Comparison of ENCODE assay signal across 34 cellular contexts in genomic region chrX:44484607-44485146, GRCh38.
"Had no signal": no experiment of that assay in that cellular context is flagged by ENCODE, and none has a peak within 500 bp of the region (broad histone marks: within the 10 kb centered on the region; RNA-seq: fewer than 3 reads in every experiment).

No MANE protein-coding gene starts in this region.

- H3K4me1 Mint-ChIP-seq: activated CD4-positive, alpha-beta T cell treated with anti-CD3 and anti-CD28 coated beads for 36 hours; activated CD4-positive, alpha-beta T cell treated with anti-CD3 and anti-CD28 coated beads, Interleukin-2, amount 10 ng/mL, durations not matched to agents 24 days and 14 days; activated CD8-positive, alpha-beta memory T cell treated with anti-CD3 and anti-CD28 coated beads, Interleukin-2, amount 10 ng/mL, durations not matched to agents 7 days and 5 days; activated naive CD4-positive, alpha-beta T cell treated with anti-CD3 and anti-CD28 coated beads, Interleukin-2, amount 50 U/mL, for 24 hours; activated naive CD8-positive, alpha-beta T cell treated with anti-CD3 and anti-CD28 coated beads for 36 hours; activated naive CD8-positive, alpha-beta T cell treated with anti-CD3 and anti-CD28 coated beads, Interleukin-2, amount 50 U/mL, for 24 hours; brain; T-helper 17 cell had no signal

- H3K4me3 ChIP-seq: adrenal gland, ascending aorta, breast epithelium, cardiac muscle cell, colonic mucosa, esophagus squamous epithelium, gastroesophageal sphincter, heart right ventricle, hepatocyte had no signal

- H3K9me3 ChIP-seq: adrenal gland, ascending aorta, breast epithelium, colonic mucosa, esophagus squamous epithelium, gastroesophageal sphincter, heart right ventricle had no signal

- H3K36me3 Mint-ChIP-seq: activated CD4-positive, alpha-beta memory T cell treated with anti-CD3 and anti-CD28 coated beads for 36 hours; activated CD8-positive, alpha-beta memory T cell treated with anti-CD3 and anti-CD28 coated beads, Interleukin-2, amount 10 ng/mL, durations not matched to agents 7 days and 5 days; activated naive CD4-positive, alpha-beta T cell treated with anti-CD3 and anti-CD28 coated beads, Interleukin-2, amount 50 U/mL, for 24 hours; activated naive CD8-positive, alpha-beta T cell treated with anti-CD3 and anti-CD28 coated beads for 36 hours; brain had no signal

- H3K27ac ChIP-seq: adrenal gland, ascending aorta, breast epithelium, cardiac muscle cell, colonic mucosa, esophagus squamous epithelium, gastroesophageal sphincter, heart right ventricle, hepatocyte had no signal

- H3K4me3 Mint-ChIP-seq: activated CD4-positive, alpha-beta memory T cell treated with anti-CD3 and anti-CD28 coated beads for 36 hours; activated CD4-positive, alpha-beta T cell treated with anti-CD3 and anti-CD28 coated beads for 36 hours; activated CD4-positive, alpha-beta T cell treated with anti-CD3 and anti-CD28 coated beads, Interleukin-2, amount 10 ng/mL, durations not matched to agents 24 days and 14 days; activated CD8-positive, alpha-beta memory T cell treated with anti-CD3 and anti-CD28 coated beads, Interleukin-2, amount 10 ng/mL, durations not matched to agents 7 days and 5 days; activated CD8-positive, alpha-beta T cell treated with anti-CD3 and anti-CD28 coated beads, Interleukin-2, amount 10 ng/mL, durations not matched to agents 7 days and 5 days; activated naive CD4-positive, alpha-beta T cell treated with anti-CD3 and anti-CD28 coated beads for 36 hours; activated naive CD4-positive, alpha-beta T cell treated with anti-CD3 and anti-CD28 coated beads, Interleukin-2, amount 50 U/mL, for 24 hours; activated naive CD8-positive, alpha-beta T cell treated with anti-CD3 and anti-CD28 coated beads for 36 hours; activated naive CD8-positive, alpha-beta T cell treated with anti-CD3 and anti-CD28 coated beads, Interleukin-2, amount 50 U/mL, for 24 hours; activated T-helper 1 cell treated with anti-CD3 and anti-CD28 coated beads, Interleukin-12 subunit alpha, Interleukin-12 subunit beta, Interleukin-2, Interleukin-4 antibody, amounts not matched to agents 30 ng/mL and 10 ng/mL and 1 ng/mL, durations not matched to agents 14 hours and 24 hours and 36 hours; brain; effector memory CD8-positive, alpha-beta T cell; T-helper 17 cell; T-helper 2 cell treated with Interferon-gamma antibody and Interleukin-4, amounts not matched to agents 5 μg/mL and 100 μg/mL, for 36 hours had no signal

- H3K36me3 ChIP-seq: adrenal gland, ascending aorta, breast epithelium, cardiac muscle cell, colonic mucosa, esophagus squamous epithelium, gastroesophageal sphincter, heart right ventricle had no signal

- H3K4me1 ChIP-seq: adrenal gland, ascending aorta, breast epithelium, colonic mucosa, gastroesophageal sphincter, heart right ventricle had no signal

- DNase-seq: activated CD4-positive, alpha-beta memory T cell treated with anti-CD3 and anti-CD28 coated beads for 36 hours; activated CD4-positive, alpha-beta T cell treated with anti-CD3 and anti-CD28 coated beads for 36 hours; activated CD4-positive, alpha-beta T cell treated with anti-CD3 and anti-CD28 coated beads, Interleukin-2, amount 10 ng/mL, durations not matched to agents 24 days and 14 days; activated CD4-positive, CD25-positive, alpha-beta regulatory T cell; activated CD4-positive, CD25-positive, alpha-beta regulatory T cell treated with anti-CD3 and anti-CD28 coated beads, Interleukin-2, amount 50 U/mL, for 72 hours; activated CD8-positive, alpha-beta memory T cell treated with anti-CD3 and anti-CD28 coated beads, Interleukin-2, amount 10 ng/mL, durations not matched to agents 7 days and 5 days; activated CD8-positive, alpha-beta memory T cell treated with anti-CD3 and anti-CD28 coated beads, Interleukin-2, amount 50 U/mL, for 4 hours; activated CD8-positive, alpha-beta T cell treated with anti-CD3 and anti-CD28 coated beads, Interleukin-2, amount 10 ng/mL, durations not matched to agents 7 days and 5 days; activated effector memory CD4-positive, alpha-beta T cell treated with anti-CD3 and anti-CD28 coated beads, Interleukin-2, amount 50 U/mL, for 16 hours; activated naive CD4-positive, alpha-beta T cell treated with anti-CD3 and anti-CD28 coated beads for 36 hours; activated naive CD8-positive, alpha-beta T cell treated with anti-CD3 and anti-CD28 coated beads for 36 hours; activated naive CD8-positive, alpha-beta T cell treated with anti-CD3 and anti-CD28 coated beads, Interleukin-2, amount 50 U/mL, for 24 hours; activated T-cell treated with anti-CD3 and anti-CD28 coated beads, Interleukin-2, amount 50 U/mL, for 1 hour; activated T-cell treated with anti-CD3 and anti-CD28 coated beads, Interleukin-2, amount 50 U/mL, for 48 hours; adrenal gland; central memory CD4-positive, alpha-beta T cell; cerebellar nuclear complex; colonic mucosa; effector memory CD8-positive, alpha-beta T cell; esophagus squamous epithelium; foreskin melanocyte; heart right ventricle; T-helper 1 cell; T-helper 17 cell had no signal

- H3K9me3 Mint-ChIP-seq: activated CD4-positive, alpha-beta memory T cell treated with anti-CD3 and anti-CD28 coated beads for 36 hours; activated CD4-positive, alpha-beta T cell treated with anti-CD3 and anti-CD28 coated beads, Interleukin-2, amount 10 ng/mL, durations not matched to agents 24 days and 14 days; activated naive CD4-positive, alpha-beta T cell treated with anti-CD3 and anti-CD28 coated beads for 36 hours; activated naive CD4-positive, alpha-beta T cell treated with anti-CD3 and anti-CD28 coated beads, Interleukin-2, amount 50 U/mL, for 24 hours; activated naive CD8-positive, alpha-beta T cell treated with anti-CD3 and anti-CD28 coated beads for 36 hours; activated naive CD8-positive, alpha-beta T cell treated with anti-CD3 and anti-CD28 coated beads, Interleukin-2, amount 50 U/mL, for 24 hours; activated T-helper 1 cell treated with anti-CD3 and anti-CD28 coated beads, Interleukin-12 subunit alpha, Interleukin-12 subunit beta, Interleukin-2, Interleukin-4 antibody, amounts not matched to agents 30 ng/mL and 10 ng/mL and 1 ng/mL, durations not matched to agents 14 hours and 24 hours and 36 hours; activated T-helper 2 cell treated with anti-CD3 and anti-CD28 coated beads, Interferon-gamma antibody, Interleukin-2, Interleukin-4, amounts not matched to agents 10 μg/mL and 5 μg/mL and 100 μg/mL, durations not matched to agents 14 hours and 24 hours and 36 hours; effector memory CD8-positive, alpha-beta T cell; T-helper 2 cell treated with Interferon-gamma antibody and Interleukin-4, amounts not matched to agents 5 μg/mL and 100 μg/mL, for 36 hours had no signal

- H3K27me3 ChIP-seq: ascending aorta, cardiac muscle cell, colonic mucosa, esophagus squamous epithelium, gastroesophageal sphincter, hepatocyte had no signal

- ATAC-seq: activated CD4-positive, alpha-beta T cell treated with anti-CD3 and anti-CD28 coated beads for 36 hours; activated CD8-positive, alpha-beta memory T cell treated with anti-CD3 and anti-CD28 coated beads, Interleukin-2, amount 10 ng/mL, durations not matched to agents 7 days and 5 days; activated CD8-positive, alpha-beta T cell treated with anti-CD3 and anti-CD28 coated beads, Interleukin-2, amount 10 ng/mL, durations not matched to agents 7 days and 5 days; activated naive CD8-positive, alpha-beta T cell treated with anti-CD3 and anti-CD28 coated beads, Interleukin-2, amount 50 U/mL, for 24 hours; effector memory CD8-positive, alpha-beta T cell; gastroesophageal sphincter; heart right ventricle; T-helper 17 cell had no signal

- H3K27me3 Mint-ChIP-seq: activated CD4-positive, alpha-beta T cell treated with anti-CD3 and anti-CD28 coated beads for 36 hours; activated CD8-positive, alpha-beta memory T cell treated with anti-CD3 and anti-CD28 coated beads, Interleukin-2, amount 10 ng/mL, durations not matched to agents 7 days and 5 days; activated naive CD4-positive, alpha-beta T cell treated with anti-CD3 and anti-CD28 coated beads, Interleukin-2, amount 50 U/mL, for 24 hours; activated naive CD8-positive, alpha-beta T cell treated with anti-CD3 and anti-CD28 coated beads for 36 hours; T-helper 17 cell had no signal

- H3K27ac Mint-ChIP-seq: activated CD4-positive, alpha-beta memory T cell treated with anti-CD3 and anti-CD28 coated beads for 36 hours; activated CD4-positive, alpha-beta T cell treated with anti-CD3 and anti-CD28 coated beads for 36 hours; activated CD4-positive, alpha-beta T cell treated with anti-CD3 and anti-CD28 coated beads, Interleukin-2, amount 10 ng/mL, durations not matched to agents 24 days and 14 days; activated CD8-positive, alpha-beta memory T cell treated with anti-CD3 and anti-CD28 coated beads, Interleukin-2, amount 10 ng/mL, durations not matched to agents 7 days and 5 days; activated CD8-positive, alpha-beta T cell treated with anti-CD3 and anti-CD28 coated beads, Interleukin-2, amount 10 ng/mL, durations not matched to agents 7 days and 5 days; activated naive CD4-positive, alpha-beta T cell treated with anti-CD3 and anti-CD28 coated beads for 36 hours; activated naive CD4-positive, alpha-beta T cell treated with anti-CD3 and anti-CD28 coated beads, Interleukin-2, amount 50 U/mL, for 24 hours; activated naive CD8-positive, alpha-beta T cell treated with anti-CD3 and anti-CD28 coated beads for 36 hours; activated naive CD8-positive, alpha-beta T cell treated with anti-CD3 and anti-CD28 coated beads, Interleukin-2, amount 50 U/mL, for 24 hours; activated T-helper 1 cell treated with anti-CD3 and anti-CD28 coated beads, Interleukin-12 subunit alpha, Interleukin-12 subunit beta, Interleukin-2, Interleukin-4 antibody, amounts not matched to agents 30 ng/mL and 10 ng/mL and 1 ng/mL, durations not matched to agents 14 hours and 24 hours and 36 hours; activated T-helper 2 cell treated with anti-CD3 and anti-CD28 coated beads, Interferon-gamma antibody, Interleukin-2, Interleukin-4, amounts not matched to agents 10 μg/mL and 5 μg/mL and 100 μg/mL, durations not matched to agents 14 hours and 24 hours and 36 hours; brain; effector memory CD8-positive, alpha-beta T cell; T-helper 17 cell; T-helper 2 cell treated with Interferon-gamma antibody and Interleukin-4, amounts not matched to agents 5 μg/mL and 100 μg/mL, for 36 hours had no signal
